ENCODE assay signal across 14 cellular contexts in the genomic region with DNA sequence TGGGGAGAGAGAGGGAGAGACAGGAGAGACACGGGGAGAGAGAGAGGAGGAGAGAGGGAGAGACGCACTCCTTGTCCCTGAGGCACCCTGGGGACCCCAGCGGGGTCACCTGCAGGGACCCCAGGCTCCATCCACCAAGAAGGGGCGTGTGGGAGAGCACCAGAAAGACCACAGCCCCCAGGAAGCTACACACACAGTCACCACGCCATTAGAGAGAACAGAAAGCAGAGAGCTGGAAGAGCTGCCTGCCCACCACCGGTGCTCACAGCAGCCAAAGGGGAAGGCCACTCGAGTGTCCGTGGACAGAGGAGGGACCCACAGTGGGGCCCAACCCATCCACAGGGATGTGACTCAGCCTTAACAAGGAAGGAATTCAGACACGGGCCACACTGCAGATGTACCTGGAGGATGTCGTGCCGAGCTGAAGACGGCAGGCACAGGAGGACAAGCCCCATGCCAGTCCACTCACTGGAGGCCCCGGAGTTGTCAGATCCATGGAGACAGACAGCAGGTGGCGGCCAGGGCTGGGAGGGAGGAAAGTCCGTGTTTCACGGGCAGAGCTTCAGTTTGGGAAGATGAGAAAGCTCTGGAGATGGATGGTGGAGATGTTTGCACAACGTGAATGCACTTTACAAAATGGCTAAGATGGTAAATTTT. TPM values are rescaled to one million over a fixed set of nuclear protein-coding genes. Genes with fewer than 3 reads are reported as not detected.
DNase-seq lines count a peak whose midpoint lies in the region; ATAC-seq and TF ChIP-seq lines count a peak whose summit lies in the region.
"Had no signal": no experiment of that assay in that cellular context is flagged by ENCODE, and none has a peak within 500 bp of the region (broad histone marks: within the 10 kb centered on the region; RNA-seq: fewer than 3 reads in every experiment).

No MANE protein-coding gene starts in this region.

- TF ChIP-seq CTCF in endothelial cell (IDR thresholded peaks at IDR 0.05; ENCODE audit: unreplicated experiment), result no peak
- TF ChIP-seq CTCF in progenitor cell of endocrine pancreas (IDR thresholded peaks at IDR 0.05; ENCODE audit: unreplicated experiment), result no peak
- TF ChIP-seq CTCF in hepatocyte (IDR thresholded peaks at IDR 0.05; ENCODE audit: poor library complexity), result no peak

- H3K27me3 ChIP-seq in hepatocyte, result peaks cover 13% of the 10 kb centered on the region

- H3K27me3 Mint-ChIP-seq in endothelial cell (ENCODE audit: unreplicated experiment) (peaks cover 9% of the 10 kb centered on the region), progenitor cell of endocrine pancreas (peaks cover 24% of the 10 kb centered on the region)

- no peaks in the 10 kb centered on the region for H3K9me2 ChIP-seq in hepatocyte (replicated peaks; ENCODE audit: insufficient read depth)

- H4K20me1 ChIP-seq in hepatocyte (ENCODE audit: insufficient read depth, poor library complexity, severe bottlenecking), result no peaks in the 10 kb centered on the region

- H3K9me3 Mint-ChIP-seq in endothelial cell (ENCODE audit: unreplicated experiment), result no peaks in the 10 kb centered on the region
- H3K9me3 Mint-ChIP-seq in progenitor cell of endocrine pancreas (ENCODE audit: low read depth), result no peaks in the 10 kb centered on the region

- 74% methylated on average over 17 of the region's 17 CpGs for WGBS in hepatocyte (ENCODE audit: low lambda C conversion rate, missing lambda C conversion rate)

- ATAC-seq in HG03342 (IDR thresholded peaks at IDR 0.05; ENCODE audit: unreplicated experiment) (no peak), GM21381 (IDR thresholded peaks at IDR 0.05; ENCODE audit: unreplicated experiment) (no peak)
- ATAC-seq: HCT116 had no signal

- H3K4me1 Mint-ChIP-seq in endothelial cell (ENCODE audit: unreplicated experiment) (peaks cover 21% of the 10 kb centered on the region), progenitor cell of endocrine pancreas (ENCODE audit: low read depth) (peaks cover 8% of the 10 kb centered on the region)

- H3K27ac ChIP-seq in hepatocyte, result no peak overlapping the region
- H3K27ac ChIP-seq: tibial artery had no signal

- H2AFZ ChIP-seq in hepatocyte, result no peak overlapping the region

- H3K27ac Mint-ChIP-seq in endothelial cell (ENCODE audit: unreplicated experiment) (no peak overlapping the region), progenitor cell of endocrine pancreas (peak overlapping the region; percentile 23)

- H3K4me3 Mint-ChIP-seq in endothelial cell (ENCODE audit: unreplicated experiment) (no peak overlapping the region), progenitor cell of endocrine pancreas (ENCODE audit: low read depth) (no peak overlapping the region)

- H3K36me3 ChIP-seq in hepatocyte (replicated peaks; ENCODE audit: insufficient read depth, low read depth), result no peaks in the 10 kb centered on the region
- H3K36me3 ChIP-seq: tibial artery had no signal

- H3K36me3 Mint-ChIP-seq in endothelial cell (ENCODE audit: low read depth, unreplicated experiment) (peaks cover 4% of the 10 kb centered on the region), progenitor cell of endocrine pancreas (ENCODE audit: insufficient read depth) (peaks cover 1% of the 10 kb centered on the region)

- DNase-seq in activated CD8-positive, alpha-beta memory T cell treated with anti-CD3 and anti-CD28 coated beads, Interleukin-2, amount 50 U/mL, for 48 hours, result peak; percentile 33
- DNase-seq in activated CD8-positive, alpha-beta memory T cell treated with anti-CD3 and anti-CD28 coated beads for 24 hours, result no peak
- DNase-seq in NCI-H1092 (lab: John Stamatoyannopoulos, UW) (peak; percentile 41), endothelial cell (ENCODE audit: low spot score) (peak; percentile 2), progenitor cell of endocrine pancreas (ENCODE audit: low spot score, unreplicated experiment) (no peak), hepatocyte (ENCODE audit: low spot score) (no peak)
- DNase-seq: dermis blood vessel endothelial cell; mesenchymal stem cell; NCI-H2107; stimulated activated CD4-positive, alpha-beta T cell treated with anti-CD3 and anti-CD28 coated beads, Interleukin-15, amount 100 ng/mL, for 24 hours; tibial artery had no signal

- no peak overlapping the region for H3K4me3 ChIP-seq in hepatocyte
- H3K4me3 ChIP-seq: tibial artery had no signal

- H3K4me2 ChIP-seq in hepatocyte, result no peak overlapping the region

- H3K79me2 ChIP-seq in hepatocyte, result no peaks in the 10 kb centered on the region

- no peaks in the 10 kb centered on the region for H3K9me3 ChIP-seq in hepatocyte (ENCODE audit: low read depth)
- H3K9me3 ChIP-seq: tibial artery had no signal

- H3K4me1 ChIP-seq in hepatocyte (ENCODE audit: insufficient read depth), result no peaks in the 10 kb centered on the region

RNA-seq across cellular contexts. Expression of gene NFATC1, which starts 11.5 kb away (rescaled TPM):
- total RNA-seq in endothelial cell (ENCODE audit: unreplicated experiment), result 40.6 TPM
- total RNA-seq in progenitor cell of endocrine pancreas, result 4.5 and 5.6 TPM in 2 replicates
- total RNA-seq in hepatocyte, result 0.60 and 4.2 TPM in 2 replicates
- polyA plus RNA-seq in hepatocyte, result 11.3 and 14.7 TPM in 2 replicates

Comparison
In these comparisons a context has a peak if more than half of its experiments do, and no peak if none do; other contexts are left out.
1. DNase-seq: peak in activated CD8-positive, alpha-beta memory T cell treated with anti-CD3 and anti-CD28 coated beads, Interleukin-2, amount 50 U/mL, for 48 hours (single experiment), NCI-H1092 (single experiment) and endothelial cell (single experiment); none in activated CD8-positive, alpha-beta memory T cell treated with anti-CD3 and anti-CD28 coated beads for 24 hours (single experiment), progenitor cell of endocrine pancreas (single experiment) and hepatocyte (single experiment).